Comparison of ENCODE assay signal across 9 cellular contexts in genomic region chr2:181742908-181743722, GRCh38.
DNase-seq lines count a peak whose midpoint lies in the region; ATAC-seq, FAIRE-seq and TF ChIP-seq lines count a peak whose summit lies in the region.
"Had no signal": no experiment of that assay in that cellular context is flagged by ENCODE, and none has a peak within 500 bp of the region (broad histone marks: within the 10 kb centered on the region; RNA-seq: fewer than 3 reads in every experiment).

No MANE protein-coding gene starts in this region.

- peak overlapping the region; percentile 23 for H3K9ac ChIP-seq in astrocyte (ENCODE audit: low read length)

- intact Hi-C loops in spleen (cut with DNase I; ENCODE audit: low total_unique reads) = loop anchor here (5.0 kb wide), 2 partner anchors 159 to 334 kb away; no protein-coding TSS in a partner anchor

- ATAC-seq in HG03432 (IDR thresholded peaks at IDR 0.05; ENCODE audit: unreplicated experiment) (peak; percentile 67), GM21447 (IDR thresholded peaks at IDR 0.05; ENCODE audit: unreplicated experiment) (no peak)

- H3K36me3 Mint-ChIP-seq in activated T-cell treated with anti-CD3 and anti-CD28 coated beads, Interleukin-2, amount 50 U/mL, for 24 hours (ENCODE audit: low read depth) = no peaks in the 10 kb centered on the region
- peaks cover 2% of the 10 kb centered on the region for H3K36me3 Mint-ChIP-seq in astrocyte (ENCODE audit: low read depth, unreplicated experiment)
- H3K36me3 Mint-ChIP-seq: activated naive CD8-positive, alpha-beta T cell had no signal

- H2AFZ ChIP-seq in astrocyte (ENCODE audit: low read depth, low read length) = no peak overlapping the region

- H3K9me3 Mint-ChIP-seq in activated T-cell treated with anti-CD3 and anti-CD28 coated beads, Interleukin-2, amount 50 U/mL, for 24 hours = no peaks in the 10 kb centered on the region
- peaks cover 3% of the 10 kb centered on the region for H3K9me3 Mint-ChIP-seq in astrocyte (ENCODE audit: unreplicated experiment)

- no peak for TF ChIP-seq POLR2A in spleen (IDR thresholded peaks at IDR 0.05)

- H3K27me3 Mint-ChIP-seq in activated T-cell treated with anti-CD3 and anti-CD28 coated beads, Interleukin-2, amount 50 U/mL, for 24 hours = peaks cover under 1% of the 10 kb centered on the region
- no peaks in the 10 kb centered on the region for H3K27me3 Mint-ChIP-seq in astrocyte (ENCODE audit: low read depth, unreplicated experiment)

- peak; percentile 62 for FAIRE-seq in astrocyte (lab: Jason Lieb, UNC)

- H4K20me1 ChIP-seq in astrocyte (ENCODE audit: insufficient read depth, low read length) = no peaks in the 10 kb centered on the region

- no peaks in the 10 kb centered on the region for H3K36me3 ChIP-seq in astrocyte (ENCODE audit: insufficient read depth, low read length)
- no peaks in the 10 kb centered on the region for H3K36me3 ChIP-seq in spleen

- H3K4me1 Mint-ChIP-seq in activated T-cell treated with anti-CD3 and anti-CD28 coated beads, Interleukin-2, amount 50 U/mL, for 24 hours (ENCODE audit: low read depth) = peaks cover 4% of the 10 kb centered on the region
- H3K4me1 Mint-ChIP-seq in astrocyte (ENCODE audit: low read depth, unreplicated experiment) = peaks cover 10% of the 10 kb centered on the region

- H3K79me2 ChIP-seq in astrocyte (ENCODE audit: insufficient read depth, low read length) = no peaks in the 10 kb centered on the region

- H3K27me3 ChIP-seq in astrocyte (ENCODE audit: insufficient read depth, low read length) (no peaks in the 10 kb centered on the region), spleen (replicated peaks in 1 of 7) (no peaks in the 10 kb centered on the region)

- H3K27ac ChIP-seq in astrocyte (ENCODE audit: low read depth, low read length) = no peak overlapping the region
- no peak overlapping the region for H3K27ac ChIP-seq in spleen

- peaks cover 13% of the 10 kb centered on the region for H3K4me1 ChIP-seq in astrocyte (ENCODE audit: insufficient read depth, low read length)
- peaks cover 0 to 10% (median 0%) of the 10 kb centered on the region in 6 donors for H3K4me1 ChIP-seq in spleen

- H3K4me3 ChIP-seq in astrocyte (ENCODE audit: insufficient read depth, low read depth, low read length) (no peak overlapping the region), spleen (no peak overlapping the region)

- H3K27ac Mint-ChIP-seq in activated T-cell treated with anti-CD3 and anti-CD28 coated beads, Interleukin-2, amount 50 U/mL, for 24 hours = no peak overlapping the region
- H3K27ac Mint-ChIP-seq in astrocyte (ENCODE audit: unreplicated experiment) = no peak overlapping the region
- H3K27ac Mint-ChIP-seq: activated naive CD8-positive, alpha-beta T cell had no signal

- DNase-seq in activated T-cell treated with anti-CD3 and anti-CD28 coated beads for 4 hours = peak; percentile 9
- DNase-seq in activated T-cell treated with anti-CD3 and anti-CD28 coated beads, Interleukin-2, amount 50 U/mL, for 24 hours = no peak
- DNase-seq in NCI-H82 (lab: John Stamatoyannopoulos, UW) = peak; percentile 68
- peak; percentile 38 for DNase-seq in astrocyte (ENCODE audit: low read depth)
- peak; percentile 17 to 58 for DNase-seq in hippocampal formation (lab: John Stamatoyannopoulos, UW)
- DNase-seq in spleen = no peak

- 27 to 31% (median 30%) methylated on average over 6 of the region's 6 CpGs for WGBS in spleen, 5 donors

- no peak overlapping the region for H3K4me3 Mint-ChIP-seq in activated T-cell treated with anti-CD3 and anti-CD28 coated beads, Interleukin-2, amount 50 U/mL, for 24 hours
- H3K4me3 Mint-ChIP-seq in astrocyte (ENCODE audit: unreplicated experiment) = no peak overlapping the region
- H3K4me3 Mint-ChIP-seq: activated naive CD8-positive, alpha-beta T cell had no signal

- peak; percentile 74 for TF ChIP-seq CTCF in astrocyte (IDR thresholded peaks at IDR 0.05; ENCODE audit: insufficient read depth, low read depth, low read length)
- peak in 10 of 11 experiments; percentile 44 to 78 (median 60) for TF ChIP-seq CTCF in spleen (IDR thresholded peaks at IDR 0.05 in 8 of 11, conservative IDR thresholded peaks at IDR 0.05 in 3 of 11)

- no peaks in the 10 kb centered on the region for H3K9me3 ChIP-seq in astrocyte (ENCODE audit: insufficient read depth, low read depth, low read length)
- H3K9me3 ChIP-seq in spleen = no peaks in the 10 kb centered on the region

- peak overlapping the region; percentile 16 for H3K4me2 ChIP-seq in astrocyte (ENCODE audit: low read length)

Comparison
In these comparisons a context has a peak if more than half of its experiments do, and no peak if none do; other contexts are left out.
1. DNase-seq: peak in activated T-cell treated with anti-CD3 and anti-CD28 coated beads for 4 hours (single experiment), NCI-H82 (single experiment), astrocyte (single experiment) and hippocampal formation (2 of 2); none in activated T-cell treated with anti-CD3 and anti-CD28 coated beads, Interleukin-2, amount 50 U/mL, for 24 hours (single experiment) and spleen (single experiment).